8 cellular contexts compared by ENCODE assay signal in genomic region chr18:75207298-75208054, GRCh38. TPM values are rescaled to one million over a fixed set of nuclear protein-coding genes. Genes with fewer than 3 reads are reported as not detected.
DNase-seq lines count a peak whose midpoint lies in the region; ATAC-seq, FAIRE-seq and TF ChIP-seq lines count a peak whose summit lies in the region.

No MANE protein-coding gene starts in this region.

- POLR2A ChIA-PET in K562 (lab: Yijun Ruan, JAX): interaction anchor here (0.8 kb wide), 1 partner anchor 234 kb away, joined by 3 read pairs; no protein-coding TSS in a partner anchor

- no peak for FAIRE-seq in K562 (lab: Jason Lieb, UNC)

- ATAC-seq in K562 (no peak), upper lobe of left lung (ENCODE audit: low FRiP score in 2 of 2) (no peak), GM21515 (IDR thresholded peaks at IDR 0.05; ENCODE audit: unreplicated experiment) (no peak)

- in situ Hi-C loops in K562 (cut with MboI): no loop called here

- H3K36me3 ChIP-seq in K562 (ENCODE audit: control insufficient read depth, insufficient read depth, low read length): no peaks in the 10 kb centered on the region
- H3K36me3 ChIP-seq in upper lobe of left lung: peaks cover 0 to 4% (median 0%) of the 10 kb centered on the region in 4 donors

- peaks cover 10 to 43% of the 10 kb centered on the region in 2 experiments; a peak in 4 of 5 replicates for H3K4me1 ChIP-seq in K562 (replicated peaks in 1 of 2; ENCODE audit: control insufficient read depth in 2 of 2, insufficient read depth in 2 of 2, low read length in 2 of 2)
- peaks cover 46 to 57% (median 49%) of the 10 kb centered on the region in 4 donors for H3K4me1 ChIP-seq in upper lobe of left lung

- peak; percentile 51 for DNase-seq in activated naive CD4-positive, alpha-beta T cell treated with Interleukin-2 at 50 U/mL for 16 hours
- DNase-seq in activated naive CD4-positive, alpha-beta T cell (lab: John Stamatoyannopoulos, UW): no peak
- DNase-seq in MV-4-11 (lab: John Stamatoyannopoulos, UW) (peak; percentile 27), K562 (ENCODE audit: extremely low read depth in 1 of 4, low spot score in 3 of 4) (peak in 1 of 4 experiments; percentile 26), lower leg skin (ENCODE audit: low spot score in 2 of 2) (no peak), upper lobe of left lung (no peak), globus pallidus (ENCODE audit: low spot score) (no peak)

- TSS peak; percentile 41 for BruUV-seq in K562 (replicated peaks; lab: Mats Ljungman, UMichigan)

- H3K9me1 ChIP-seq in K562 (ENCODE audit: control insufficient read depth, insufficient read depth, low read length): peaks cover 3% of the 10 kb centered on the region

- TF ChIP-seq EP300 in K562 (IDR thresholded peaks at IDR 0.05; ENCODE audit: low read length) (no peak), upper lobe of left lung (IDR thresholded peaks at IDR 0.05) (peak in 2 of 4 donors; percentile 57 to 75)

- intact Hi-C loops in K562 (cut with micrococcal nuclease): no loop called here
- intact Hi-C loops in lower leg skin (cut with DNase I; ENCODE audit: low total_unique reads): no loop called here

- CTCF ChIA-PET in K562 (lab: Yijun Ruan, JAX; ENCODE audit: low intra/inter-chr PET ratio): no interaction called here

- no peaks in the 10 kb centered on the region for H3K27me3 ChIP-seq in K562 (ENCODE audit: control insufficient read depth in 2 of 2, insufficient read depth in 2 of 2, low read length in 2 of 2)
- H3K27me3 ChIP-seq in upper lobe of left lung: no peaks in the 10 kb centered on the region

- H3K4me2 ChIP-seq in K562 (ENCODE audit: insufficient read depth, low read length): peak overlapping the region; percentile 88

- H3K27ac ChIP-seq in K562 (ENCODE audit: extremely low read depth, low read depth, low read length) (peak overlapping the region; percentile 93), upper lobe of left lung (peak overlapping the region; percentile 98 to 100 (median 98))

- TF ChIP-seq POLR2A in K562 (conservative IDR thresholded peaks at IDR 0.05) (no peak), lower leg skin (IDR thresholded peaks at IDR 0.05) (no peak), upper lobe of left lung (IDR thresholded peaks at IDR 0.05) (no peak)

- no peak for TF ChIP-seq RAD21 in K562 (CRISPR knock-in tag; conservative IDR thresholded peaks at IDR 0.05 in 1 of 2, IDR thresholded peaks at IDR 0.05 in 1 of 2)

- H3K4me3 ChIP-seq in K562: peak overlapping the region; percentile 71
- peak overlapping the region; percentile 80 for H3K4me3 ChIP-seq in lower leg skin (ENCODE audit: low read depth, poor library complexity, severe bottlenecking)
- H3K4me3 ChIP-seq in upper lobe of left lung: peak overlapping the region; percentile 83 to 98 (median 95)

- no peak for TF ChIP-seq CTCF in K562 (IDR thresholded peaks at IDR 0.05 in 2 of 3, conservative IDR thresholded peaks at IDR 0.05 in 1 of 3; ENCODE audit: insufficient read depth in 2 of 3, low read depth in 1 of 3, low read length in 3 of 3)
- TF ChIP-seq CTCF in lower leg skin (IDR thresholded peaks at IDR 0.05): no peak
- no peak for TF ChIP-seq CTCF in upper lobe of left lung (IDR thresholded peaks at IDR 0.05)

- H3K79me2 ChIP-seq in K562 (ENCODE audit: control insufficient read depth, insufficient read depth, low read length): peaks cover 69% of the 10 kb centered on the region

- peak overlapping the region; percentile 73 to 97 for H3K9ac ChIP-seq in K562 (ENCODE audit: insufficient read depth in 1 of 2, low read depth in 2 of 2, low read length in 2 of 2)

- H3K9me3 ChIP-seq in K562 (replicated peaks; ENCODE audit: control insufficient read depth, insufficient read depth, low read depth, low read length): no peaks in the 10 kb centered on the region
- H3K9me3 ChIP-seq in upper lobe of left lung: no peaks in the 10 kb centered on the region

- no peaks in the 10 kb centered on the region; the same call in 1 of the 2 replicates for H4K20me1 ChIP-seq in K562 (replicated peaks; ENCODE audit: control insufficient read depth, insufficient read depth, low read length)

- WGBS in K562 (ENCODE audit: insufficient coverage, low coverage, missing lambda C conversion rate): 1% methylated on average over 16 of the region's 18 CpGs
- WGBS in lower leg skin, 2 donors: 7 to 10% methylated on average over 18 of the region's 18 CpGs
- 14 to 19% methylated on average over 17 to 18 of the region's 18 CpGs for WGBS in upper lobe of left lung, 2 donors

- peak overlapping the region; percentile 65 for H2AFZ ChIP-seq in K562 (ENCODE audit: low read depth, low read length)

TF ChIP-seq in K562, 482 proteins besides CTCF, POLR2A, EP300 and RAD21:
- TF ChIP-seq GATAD2A (IDR thresholded peaks at IDR 0.05) (0 out of 2 replicates have a peak, but pooled peaks have one; percentile 21), SP2 (IDR thresholded peaks at IDR 0.05; ENCODE audit: extremely low read depth, low read depth, low read length, poor library complexity, severe bottlenecking) (no peak), PPARD (CRISPR knock-in tag; IDR thresholded peaks at IDR 0.05) (no peak), SAP30 (IDR thresholded peaks at IDR 0.05; ENCODE audit: borderline replicate concordance, insufficient read depth, low read depth, low read length, poor library complexity, severe bottlenecking) (no peak), ZBTB17 (CRISPR knock-in tag; IDR thresholded peaks at IDR 0.05) (no peak), SUPT5H (IDR thresholded peaks at IDR 0.05) (no peak)

RNA-seq across cellular contexts. Expression of gene PTGR3, which starts 1.5 kb away (rescaled TPM):
- 19.9 and 21.0 TPM in 2 replicates for total RNA-seq in K562 (2011; cell fraction: chromatin; rRNA removed; ENCODE audit: low replicate concordance)
- total RNA-seq in K562 (2011; cell fraction: nucleolus; rRNA removed): 8.7 and 10.8 TPM in 2 replicates
- 13.4 and 16.2 TPM in 2 replicates for total RNA-seq in K562 (2011; cell fraction: nucleoplasm; rRNA removed)
- total RNA-seq in K562 (2014; rRNA removed) (5.7 and 8.8 TPM in 2 replicates), K562 (2014; rRNA removed; fragmentation: Illumina TruSeq; extraction: Trizol) (15.3 and 16.4 TPM in 2 replicates), K562 (2015; rRNA removed; fragmentation: Illumina TruSeq; extraction: Trizol) (9.7 and 9.9 TPM in 2 replicates), K562 (2021) (29.9 and 32.3 TPM in 2 replicates), lower leg skin (10 to 100 TPM; 11.7 to 29.3 (median 24.2) TPM), upper lobe of left lung (10 to 100 TPM; 12.2 to 36.8 (median 26.5) TPM)
- polyA plus RNA-seq in K562 (2011; rRNA removed) (29.9 and 32.1 TPM in 2 replicates), K562 (2014; fragmentation: Illumina TruSeq; extraction: Trizol) (22.7 and 23.8 TPM in 2 replicates), K562 (2014; fragmentation: Nextera tagmentation; extraction: Ambion mirVana) (1 to 10 TPM; 4.1 to 5.7 TPM), K562 (2014; rRNA removed) (13.9 and 21.0 TPM in 2 replicates)
- 14.2 and 21.6 TPM in 2 replicates for polyA plus RNA-seq in K562 (2011; cell fraction: cytosol; rRNA removed)
- 24.9 and 28.3 TPM in 2 replicates for polyA plus RNA-seq in K562 (2011; cell fraction: nucleus; rRNA removed)
- 20.7 and 23.2 TPM in 2 replicates for polyA plus RNA-seq in K562 (2012)
- 35.1 and 37.3 TPM in 2 replicates for polyA minus RNA-seq in K562 (2011; rRNA and poly(A)+ RNA removed)
- polyA minus RNA-seq in K562 (2011; cell fraction: cytosol; rRNA and poly(A)+ RNA removed): 10.6 and 18.4 TPM in 2 replicates
- 10.1 and 23.2 TPM in 2 replicates for polyA minus RNA-seq in K562 (2011; cell fraction: nucleus; rRNA and poly(A)+ RNA removed)

RNA-seq across cellular contexts. Expression of gene TSHZ1, which starts 3.1 kb away (rescaled TPM):
- total RNA-seq in K562 (2011; cell fraction: chromatin; rRNA removed; ENCODE audit: low replicate concordance): 1.8 and 2.1 TPM in 2 replicates
- 1.0 and 1.4 TPM in 2 replicates for total RNA-seq in K562 (2011; cell fraction: nucleolus; rRNA removed)
- 1.5 and 1.9 TPM in 2 replicates for total RNA-seq in K562 (2011; cell fraction: nucleoplasm; rRNA removed)
- total RNA-seq in K562 (2014; rRNA removed) (4.1 and 4.8 TPM in 2 replicates), K562 (2014; rRNA removed; fragmentation: Illumina TruSeq; extraction: Trizol) (2.7 TPM in 2 replicates), K562 (2015; rRNA removed; fragmentation: Illumina TruSeq; extraction: Trizol) (3.6 TPM in 2 replicates), K562 (2021) (6.3 and 7.2 TPM in 2 replicates), lower leg skin (10 to 100 TPM; 14.1 to 23.3 (median 17.6) TPM), upper lobe of left lung (10 to 100 TPM in 5 of 6 donors, 1 to 10 TPM in 1; 9.1 to 16.5 (median 14.3) TPM)
- polyA plus RNA-seq in K562 (2011; rRNA removed) (1.5 and 2.5 TPM in 2 replicates), K562 (2014; fragmentation: Illumina TruSeq; extraction: Trizol) (4.5 and 5.3 TPM in 2 replicates), K562 (2014; fragmentation: Nextera tagmentation; extraction: Ambion mirVana) (1 to 10 TPM; 1.1 TPM), K562 (2014; rRNA removed) (2.6 and 2.9 TPM in 2 replicates)
- 2.0 TPM in 2 replicates for polyA plus RNA-seq in K562 (2011; cell fraction: cytosol; rRNA removed)
- polyA plus RNA-seq in K562 (2011; cell fraction: nucleus; rRNA removed): 2.0 and 2.4 TPM in 2 replicates
- 4.6 and 5.5 TPM in 2 replicates for polyA plus RNA-seq in K562 (2012)
- polyA minus RNA-seq in K562 (2011; rRNA and poly(A)+ RNA removed): 1.9 and 2.6 TPM in 2 replicates
- polyA minus RNA-seq in K562 (2011; cell fraction: cytosol; rRNA and poly(A)+ RNA removed): 3.2 and 4.6 TPM in 2 replicates
- 1.9 and 2.7 TPM in 2 replicates for polyA minus RNA-seq in K562 (2011; cell fraction: nucleus; rRNA and poly(A)+ RNA removed)

Comparison
In these comparisons a context has a peak if more than half of its experiments do, and no peak if none do; other contexts are left out.
1. DNase-seq: peak in activated naive CD4-positive, alpha-beta T cell treated with Interleukin-2 at 50 U/mL for 16 hours (single experiment) and MV-4-11 (single experiment); none in activated naive CD4-positive, alpha-beta T cell (0 of 4), lower leg skin (0 of 2), upper lobe of left lung (0 of 2) and globus pallidus (single experiment).
2. Peak in every context shown above with its lines, with median percentiles within 50 percentile points of each other: H3K4me3 ChIP-seq.